In the genomic region with DNA sequence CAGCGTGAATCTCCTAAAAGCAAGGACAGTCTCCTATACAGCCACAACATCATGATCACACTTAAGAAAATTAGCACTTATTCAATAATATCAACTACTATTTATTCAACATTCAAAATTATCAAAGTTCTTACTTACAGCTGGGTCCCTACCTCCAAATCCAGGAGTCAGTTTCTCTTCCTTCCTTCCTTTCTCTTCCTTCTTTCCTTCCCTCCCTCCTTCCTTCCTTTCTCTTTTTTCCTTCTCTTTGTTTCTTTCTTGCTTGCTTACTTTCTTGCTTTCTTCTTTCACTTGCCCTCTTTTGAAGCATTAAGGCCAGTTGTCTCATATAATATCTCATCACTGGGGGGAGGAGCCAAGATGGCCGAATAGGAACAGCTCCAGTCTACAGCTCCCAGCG, we compare ENCODE assay signal across 1 cellular context.
TF ChIP-seq lines count a peak whose summit lies in the region.

No MANE protein-coding gene starts in this region.

TF ChIP-seq in H1, 55 proteins besides CTCF, POLR2A, EP300 and RAD21:
- no peak for TF ChIP-seq SIX5 (IDR thresholded peaks at IDR 0.05; ENCODE audit: low read depth, low read length)
- TF ChIP-seq, protein P1, sequence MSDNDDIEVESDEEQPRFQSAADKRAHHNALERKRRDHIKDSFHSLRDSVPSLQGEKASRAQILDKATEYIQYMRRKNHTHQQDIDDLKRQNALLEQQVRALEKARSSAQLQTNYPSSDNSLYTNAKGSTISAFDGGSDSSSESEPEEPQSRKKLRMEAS (IDR thresholded peaks at IDR 0.05): no peak
- no peak for TF ChIP-seq PHF8 (conservative IDR thresholded peaks at IDR 0.05; ENCODE audit: low read depth, low read length)
- TF ChIP-seq KDM1A (IDR thresholded peaks at IDR 0.05; ENCODE audit: borderline replicate concordance, low read length): no peak
- no peak for TF ChIP-seq SP2 (IDR thresholded peaks at IDR 0.05; ENCODE audit: low read length)
- TF ChIP-seq ASH2L (IDR thresholded peaks at IDR 0.05; ENCODE audit: low read length): no peak
